Comparison of ENCODE assay signal across 8 cellular contexts in the genomic region with DNA sequence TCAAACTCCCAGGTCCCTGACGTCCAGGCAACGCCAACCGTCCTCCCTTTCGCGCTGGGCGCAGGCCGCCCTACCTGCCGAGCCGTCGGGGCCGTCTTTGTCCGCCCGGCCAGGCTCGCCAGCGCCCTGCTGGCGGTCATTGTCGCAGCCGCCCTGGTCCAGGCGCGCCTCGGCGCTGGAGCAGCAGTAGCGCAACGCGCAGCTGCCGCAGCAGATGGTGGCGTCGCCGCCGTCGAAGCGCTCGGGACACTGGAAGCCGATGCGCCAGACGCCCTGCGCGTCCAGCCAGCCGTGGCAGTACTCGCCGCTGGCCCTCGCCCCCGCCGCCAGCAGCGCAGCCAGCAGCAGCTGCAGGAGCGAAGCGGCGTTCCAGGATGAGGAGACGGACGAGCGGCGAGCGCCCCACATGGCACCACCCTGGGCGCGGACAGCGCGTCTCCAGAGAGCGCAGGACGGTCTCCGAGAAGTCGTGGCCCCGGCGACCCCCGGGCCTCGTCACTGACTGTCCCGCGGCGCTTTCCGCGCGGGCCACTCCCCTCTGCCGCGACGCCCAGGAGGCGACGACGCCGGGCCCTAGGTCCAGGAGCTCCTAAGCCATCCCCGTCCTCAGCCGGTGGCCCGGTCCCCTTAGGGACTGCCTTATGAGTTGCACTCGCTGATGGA. TPM values are rescaled to one million over a fixed set of nuclear protein-coding genes. Genes with fewer than 3 reads are reported as not detected.
DNase-seq lines count a peak whose midpoint lies in the region; ATAC-seq and TF ChIP-seq lines count a peak whose summit lies in the region.

No MANE protein-coding gene starts in this region.

- H3K27me3 Mint-ChIP-seq in CD4-positive, alpha-beta T cell: peaks cover 45% of the 10 kb centered on the region
- H3K27me3 Mint-ChIP-seq in activated T-helper 2 cell treated with anti-CD3 and anti-CD28 coated beads, Interferon-gamma antibody, Interleukin-2, Interleukin-4, amounts not matched to agents 10 μg/mL and 5 μg/mL and 100 μg/mL, durations not matched to agents 14 hours and 24 hours and 36 hours (ENCODE audit: low read depth): peaks cover 60% of the 10 kb centered on the region

- H3K27ac Mint-ChIP-seq in CD4-positive, alpha-beta T cell: no peak overlapping the region
- no peak overlapping the region for H3K27ac Mint-ChIP-seq in activated T-helper 2 cell treated with anti-CD3 and anti-CD28 coated beads, Interferon-gamma antibody, Interleukin-2, Interleukin-4, amounts not matched to agents 10 μg/mL and 5 μg/mL and 100 μg/mL, durations not matched to agents 14 hours and 24 hours and 36 hours

- no peaks in the 10 kb centered on the region for H3F3A ChIP-seq in MM.1S (ENCODE audit: insufficient read depth, low read length)

- H3K56ac ChIP-seq in mesendoderm (ENCODE audit: low read length): peak overlapping the region; percentile 73

- 0 to 4% methylated on average over 4 to 80 of the region's 82 CpGs for WGBS in body of pancreas, 2 donors
- no CpG with 5 or more reads among the region's 82 CpGs for WGBS in mesendoderm (ENCODE audit: extremely low coverage, insufficient coverage, low lambda C conversion rate)

- peak overlapping the region; percentile 15 for H3K4me3 Mint-ChIP-seq in CD4-positive, alpha-beta T cell
- H3K4me3 Mint-ChIP-seq in activated T-helper 2 cell treated with anti-CD3 and anti-CD28 coated beads, Interferon-gamma antibody, Interleukin-2, Interleukin-4, amounts not matched to agents 10 μg/mL and 5 μg/mL and 100 μg/mL, durations not matched to agents 14 hours and 24 hours and 36 hours (ENCODE audit: low read depth): no peak overlapping the region

- CTCF ChIA-PET in CD4-positive, alpha-beta T cell (lab: Charles Lee): no interaction called here

- no peak overlapping the region for H3K23ac ChIP-seq in mesendoderm (ENCODE audit: low read length)

- H2BK120ac ChIP-seq in mesendoderm (ENCODE audit: low read depth, low read length): no peak overlapping the region

- no peak for TF ChIP-seq POLR2A in body of pancreas (IDR thresholded peaks at IDR 0.05)

- no peaks in the 10 kb centered on the region for H3K79me2 ChIP-seq in MM.1S (ENCODE audit: low read length)
- H3K79me2 ChIP-seq in mesendoderm (ENCODE audit: control insufficient read depth, insufficient read depth, low read length): no peaks in the 10 kb centered on the region

- H3K4me2 ChIP-seq in MM.1S (ENCODE audit: low read depth, low read length): peak overlapping the region; percentile 60; the same call in 1 of the 2 replicates
- H3K4me2 ChIP-seq in mesendoderm (ENCODE audit: low read length): peak overlapping the region; percentile 64

- H3K9ac ChIP-seq in MM.1S (ENCODE audit: low read length) (no peak overlapping the region), mesendoderm (ENCODE audit: low read length) (peak overlapping the region; percentile 28)

- H3K9me3 Mint-ChIP-seq in CD4-positive, alpha-beta T cell: no peaks in the 10 kb centered on the region
- H3K9me3 Mint-ChIP-seq in activated T-helper 2 cell treated with anti-CD3 and anti-CD28 coated beads, Interferon-gamma antibody, Interleukin-2, Interleukin-4, amounts not matched to agents 10 μg/mL and 5 μg/mL and 100 μg/mL, durations not matched to agents 14 hours and 24 hours and 36 hours: no peaks in the 10 kb centered on the region

- H3K27ac ChIP-seq in CD4-positive, alpha-beta T cell (ENCODE audit: low read depth, low read length): no peak overlapping the region
- H3K27ac ChIP-seq in MM.1S (ENCODE audit: low read length) (no peak overlapping the region), body of pancreas (no peak overlapping the region), mesendoderm (ENCODE audit: low read depth, low read length) (no peak overlapping the region)

- H3K36me3 Mint-ChIP-seq in CD4-positive, alpha-beta T cell (ENCODE audit: low read depth): no peaks in the 10 kb centered on the region
- H3K36me3 Mint-ChIP-seq in activated T-helper 2 cell treated with anti-CD3 and anti-CD28 coated beads, Interferon-gamma antibody, Interleukin-2, Interleukin-4, amounts not matched to agents 10 μg/mL and 5 μg/mL and 100 μg/mL, durations not matched to agents 14 hours and 24 hours and 36 hours (ENCODE audit: low read depth): no peaks in the 10 kb centered on the region

- TF ChIP-seq CTCF in CD4-positive, alpha-beta T cell (IDR thresholded peaks at IDR 0.05): no peak
- TF ChIP-seq CTCF in MM.1S (IDR thresholded peaks at IDR 0.05; ENCODE audit: low read length) (no peak), body of pancreas (IDR thresholded peaks at IDR 0.05) (peak in 1 of 7 experiments; percentile 13)

- no peak overlapping the region for H2AK5ac ChIP-seq in mesendoderm (ENCODE audit: low read length)

- no peak for ATAC-seq in CD4-positive, alpha-beta T cell (ENCODE audit: poor library complexity)
- ATAC-seq in body of pancreas (peak; percentile 12), GM21619 (IDR thresholded peaks at IDR 0.05; ENCODE audit: unreplicated experiment) (no peak), GM19328 (IDR thresholded peaks at IDR 0.05; ENCODE audit: unreplicated experiment) (no peak)

- H3K4me3 ChIP-seq in MM.1S (ENCODE audit: low read length): peak overlapping the region; percentile 52; the same call in 1 of the 2 replicates
- no peak overlapping the region for H3K4me3 ChIP-seq in body of pancreas
- H3K4me3 ChIP-seq in mesendoderm (ENCODE audit: low read length): peak overlapping the region; percentile 43

- no peak overlapping the region for H2AFZ ChIP-seq in MM.1S (ENCODE audit: low read length)

- no peaks in the 10 kb centered on the region for H4K20me1 ChIP-seq in MM.1S (ENCODE audit: insufficient read depth, low read length)

- no peak overlapping the region for H3K18ac ChIP-seq in mesendoderm (ENCODE audit: low read length)

- H3K79me1 ChIP-seq in mesendoderm (ENCODE audit: low read length): no peaks in the 10 kb centered on the region

- H4K5ac ChIP-seq in mesendoderm (ENCODE audit: low read length): no peak overlapping the region

- DNase-seq in CD4-positive, alpha-beta T cell: peak in 2 of 10 experiments; percentile 7 to 10
- no peak for DNase-seq in MM.1S
- peak in 2 of 4 donors; percentile 12 to 21 for DNase-seq in body of pancreas
- DNase-seq in mesendoderm: peak; percentile 70
- DNase-seq in activated T-helper 2 cell treated with anti-CD3 and anti-CD28 coated beads, Interferon-gamma antibody, Interleukin-2, Interleukin-4, amounts not matched to agents 10 μg/mL and 5 μg/mL and 100 μg/mL, durations not matched to agents 14 hours and 24 hours and 36 hours (ENCODE audit: low spot score): no peak
- DNase-seq in H4 (ENCODE audit: low spot score): no peak

- peaks cover 18% of the 10 kb centered on the region for H3K4me1 Mint-ChIP-seq in CD4-positive, alpha-beta T cell (ENCODE audit: low read depth)
- H3K4me1 Mint-ChIP-seq in activated T-helper 2 cell treated with anti-CD3 and anti-CD28 coated beads, Interferon-gamma antibody, Interleukin-2, Interleukin-4, amounts not matched to agents 10 μg/mL and 5 μg/mL and 100 μg/mL, durations not matched to agents 14 hours and 24 hours and 36 hours (ENCODE audit: low read depth): peaks cover 19% of the 10 kb centered on the region

- POLR2A ChIA-PET in CD4-positive, alpha-beta T cell (lab: Charles Lee): no interaction called here

- H3K36me3 ChIP-seq in MM.1S (replicated peaks; ENCODE audit: insufficient read depth, low read length) (no peaks in the 10 kb centered on the region), body of pancreas (replicated peaks in 1 of 2; ENCODE audit: insufficient read depth in 1 of 2, low read depth in 2 of 2) (no peaks in the 10 kb centered on the region), mesendoderm (ENCODE audit: control insufficient read depth, insufficient read depth, low read length) (no peaks in the 10 kb centered on the region)

- H4K8ac ChIP-seq in mesendoderm (ENCODE audit: low read depth, low read length): no peak overlapping the region

- H2BK5ac ChIP-seq in mesendoderm (ENCODE audit: low read length): no peak overlapping the region

- no peak overlapping the region for H3K4ac ChIP-seq in mesendoderm (ENCODE audit: low read depth, low read length)

- H3K4me1 ChIP-seq in MM.1S (ENCODE audit: low read length) (no peaks in the 10 kb centered on the region), body of pancreas (peaks cover 25% of the 10 kb centered on the region), mesendoderm (ENCODE audit: control insufficient read depth, low read depth, low read length) (peaks cover 2% of the 10 kb centered on the region)

- H3K27me3 ChIP-seq in CD4-positive, alpha-beta T cell (ENCODE audit: control insufficient read depth, insufficient read depth, low read length): peaks cover 31% of the 10 kb centered on the region
- H3K27me3 ChIP-seq in MM.1S (replicated peaks; ENCODE audit: insufficient read depth, low read length): no peaks in the 10 kb centered on the region
- no peaks in the 10 kb centered on the region for H3K27me3 ChIP-seq in body of pancreas
- H3K27me3 ChIP-seq in mesendoderm (ENCODE audit: insufficient read depth, low read length, poor library complexity): peaks cover 14% of the 10 kb centered on the region

- H3K9me2 ChIP-seq in MM.1S (replicated peaks; ENCODE audit: insufficient read depth, low read length): no peaks in the 10 kb centered on the region

- H3K9me3 ChIP-seq in CD4-positive, alpha-beta T cell (ENCODE audit: control insufficient read depth, low read length): no peaks in the 10 kb centered on the region
- H3K9me3 ChIP-seq in MM.1S (replicated peaks; ENCODE audit: insufficient read depth, low read length): no peaks in the 10 kb centered on the region
- no peaks in the 10 kb centered on the region for H3K9me3 ChIP-seq in body of pancreas

- H2BK15ac ChIP-seq in mesendoderm (replicated peaks; ENCODE audit: low read depth): no peak overlapping the region

- intact Hi-C loops in CD4-positive, alpha-beta T cell (cut with DNase I, micrococcal nuclease): no loop called here
- intact Hi-C loops in body of pancreas (cut with DNase I): no loop called here
- intact Hi-C loops in activated T-helper 2 cell treated with anti-CD3 and anti-CD28 coated beads, Interferon-gamma antibody, Interleukin-2, Interleukin-4, amounts not matched to agents 10 μg/mL and 5 μg/mL and 100 μg/mL, durations not matched to agents 14 hours and 24 hours and 36 hours (cut with micrococcal nuclease): loop anchor here (5.0 kb wide), 1 partner anchor 137 kb away; no protein-coding TSS in a partner anchor

RNA-seq across cellular contexts. Expression of a gene that starts 1.1 kb away (rescaled TPM):
- total RNA-seq in CD4-positive, alpha-beta T cell: under 1 TPM; 0.52 to 0.92 TPM
- total RNA-seq in body of pancreas: 1 to 10 TPM in 1 of 2 donors, not detected in 1; 1.8 TPM
- 1.2 TPM for polyA plus RNA-seq in mesendoderm (2013, experiment 1 of 2)
- 1.1 TPM for polyA plus RNA-seq in mesendoderm (2013, experiment 2 of 2)
- 0.07 and 0.14 TPM in 2 replicates for total RNA-seq in activated T-helper 2 cell treated with anti-CD3 and anti-CD28 coated beads, Interferon-gamma antibody, Interleukin-2, Interleukin-4, amounts not matched to agents 10 μg/mL and 5 μg/mL and 100 μg/mL, durations not matched to agents 14 hours and 24 hours and 36 hours
- total RNA-seq in H4 (2014; rRNA removed; shearing (Covaris generic)): not detected in 2 replicates

Comparison
In these comparisons a context has a peak if more than half of its experiments do, and no peak if none do; other contexts are left out.
1. H3K4me3 ChIP-seq: peak in MM.1S (single experiment) and mesendoderm (single experiment); none in body of pancreas (0 of 2).